9 cellular contexts compared by ENCODE assay signal in genomic region chr13:46721054-46721453, GRCh38.
A peak's percentile ranks its signal among the peaks of the same experiment; 100 is the strongest.
DNase-seq lines count a peak whose midpoint lies in the region; ATAC-seq and TF ChIP-seq lines count a peak whose summit lies in the region.
"Had no signal": no experiment of that assay in that cellular context is flagged by ENCODE, and none has a peak within 500 bp of the region (broad histone marks: within the 10 kb centered on the region; RNA-seq: fewer than 3 reads in every experiment).

No MANE protein-coding gene starts in this region.

- DNase-seq in CD4-positive, CD25-positive, alpha-beta regulatory T cell = peak; percentile 13 to 59 (median 45)
- DNase-seq in H4 (ENCODE audit: low spot score) = peak; percentile 8
- DNase-seq in T-cell = peak in 30 of 34 experiments; percentile 5 to 50 (median 32)
- no peak for DNase-seq in breast epithelium (ENCODE audit: low spot score in 2 of 2)
- DNase-seq in left kidney (ENCODE audit: low read depth, low spot score) = peak; percentile 72
- peak; percentile 9 for DNase-seq in stimulated activated CD8-positive, alpha-beta memory T cell treated with anti-CD3 and anti-CD28 coated beads, Interleukin-4, amount 100 ng/mL, for 24 hours (ENCODE audit: low read depth)

- POLR2A ChIA-PET in T-cell (lab: Charles Lee) = no interaction called here

- no peak for TF ChIP-seq POLR2A in breast epithelium (IDR thresholded peaks at IDR 0.05)

- no peak overlapping the region for H3K27ac ChIP-seq in CD4-positive, CD25-positive, alpha-beta regulatory T cell (ENCODE audit: insufficient read depth, low read length, poor library complexity, severe bottlenecking)
- H3K27ac ChIP-seq in breast epithelium = no peak overlapping the region
- H3K27ac ChIP-seq: skin epidermis had no signal

- H3K36me3 ChIP-seq in CD4-positive, CD25-positive, alpha-beta regulatory T cell (ENCODE audit: control insufficient read depth, insufficient read depth, low read length) = peaks cover 15% of the 10 kb centered on the region
- H3K36me3 ChIP-seq in breast epithelium = peaks cover 2% of the 10 kb centered on the region

- H3K27me3 ChIP-seq in CD4-positive, CD25-positive, alpha-beta regulatory T cell (ENCODE audit: control insufficient read depth, insufficient read depth, low read length) = no peaks in the 10 kb centered on the region
- H3K27me3 ChIP-seq in breast epithelium = no peaks in the 10 kb centered on the region

- ATAC-seq in CD4-positive, CD25-positive, alpha-beta regulatory T cell (ENCODE audit: low read depth in 2 of 2) = no peak
- peak in 1 of 4 experiments; percentile 49 for ATAC-seq in T-cell (replicated peaks in 1 of 4)
- no peak for ATAC-seq in HG03521 (IDR thresholded peaks at IDR 0.05; ENCODE audit: unreplicated experiment)
- no peak for ATAC-seq in GM18909 (IDR thresholded peaks at IDR 0.05; ENCODE audit: poor library complexity, unreplicated experiment)

- no peak overlapping the region for H3K4me3 Mint-ChIP-seq in CD4-positive, CD25-positive, alpha-beta regulatory T cell
- no peak overlapping the region for H3K4me3 Mint-ChIP-seq in T-cell

- peaks cover 0 to 5% (median 0%) of the 10 kb centered on the region in 4 donors for H3K4me1 Mint-ChIP-seq in CD4-positive, CD25-positive, alpha-beta regulatory T cell
- peaks cover 0 to 1% (median 0%) of the 10 kb centered on the region in 3 donors for H3K4me1 Mint-ChIP-seq in T-cell

- H3K27me3 Mint-ChIP-seq in CD4-positive, CD25-positive, alpha-beta regulatory T cell = no peaks in the 10 kb centered on the region
- H3K27me3 Mint-ChIP-seq in T-cell = no peaks in the 10 kb centered on the region

- H3K4me3 ChIP-seq in CD4-positive, CD25-positive, alpha-beta regulatory T cell (ENCODE audit: low read depth, low read length) = no peak overlapping the region
- H3K4me3 ChIP-seq in breast epithelium = no peak overlapping the region
- H3K4me3 ChIP-seq: skin epidermis had no signal

- no peaks in the 10 kb centered on the region for H3K9me3 Mint-ChIP-seq in CD4-positive, CD25-positive, alpha-beta regulatory T cell
- no peaks in the 10 kb centered on the region for H3K9me3 Mint-ChIP-seq in T-cell

- TF ChIP-seq CTCF in breast epithelium (IDR thresholded peaks at IDR 0.05) = peak; percentile 64 to 84 (median 78)

- no peak overlapping the region for H3K27ac Mint-ChIP-seq in CD4-positive, CD25-positive, alpha-beta regulatory T cell
- no peak overlapping the region for H3K27ac Mint-ChIP-seq in T-cell

- H3K9me3 ChIP-seq in CD4-positive, CD25-positive, alpha-beta regulatory T cell (ENCODE audit: control insufficient read depth in 2 of 2, low read length in 2 of 2) = no peaks in the 10 kb centered on the region
- H3K9me3 ChIP-seq in breast epithelium = no peaks in the 10 kb centered on the region

- intact Hi-C loops in breast epithelium (cut with DNase I; ENCODE audit: low total_unique reads) = no loop called here

- no peaks in the 10 kb centered on the region for H3K4me1 ChIP-seq in CD4-positive, CD25-positive, alpha-beta regulatory T cell (ENCODE audit: control insufficient read depth, insufficient read depth, low read length, poor library complexity, severe bottlenecking)
- no peaks in the 10 kb centered on the region for H3K4me1 ChIP-seq in breast epithelium

- H3K36me3 Mint-ChIP-seq in CD4-positive, CD25-positive, alpha-beta regulatory T cell = peaks cover 23% of the 10 kb centered on the region
- peaks cover 35% of the 10 kb centered on the region for H3K36me3 Mint-ChIP-seq in T-cell

- CTCF ChIA-PET in T-cell (lab: Charles Lee) = interaction anchor here (0.6 to 4.2 kb wide), 9 partner anchors 12 to 229 kb away, joined by 3 to 43 read pairs (median 5); partner anchors contain the start of gene LRCH1 (in 1 of the 2)

Comparison
In these comparisons a context has a peak if more than half of its experiments do, and no peak if none do; other contexts are left out.
1. DNase-seq: peak in CD4-positive, CD25-positive, alpha-beta regulatory T cell (3 of 3), H4 (single experiment), T-cell (30 of 34), left kidney (single experiment) and stimulated activated CD8-positive, alpha-beta memory T cell treated with anti-CD3 and anti-CD28 coated beads, Interleukin-4, amount 100 ng/mL, for 24 hours (single experiment); none in breast epithelium (0 of 2).